ENCODE assay signal across 10 cellular contexts in the genomic region with DNA sequence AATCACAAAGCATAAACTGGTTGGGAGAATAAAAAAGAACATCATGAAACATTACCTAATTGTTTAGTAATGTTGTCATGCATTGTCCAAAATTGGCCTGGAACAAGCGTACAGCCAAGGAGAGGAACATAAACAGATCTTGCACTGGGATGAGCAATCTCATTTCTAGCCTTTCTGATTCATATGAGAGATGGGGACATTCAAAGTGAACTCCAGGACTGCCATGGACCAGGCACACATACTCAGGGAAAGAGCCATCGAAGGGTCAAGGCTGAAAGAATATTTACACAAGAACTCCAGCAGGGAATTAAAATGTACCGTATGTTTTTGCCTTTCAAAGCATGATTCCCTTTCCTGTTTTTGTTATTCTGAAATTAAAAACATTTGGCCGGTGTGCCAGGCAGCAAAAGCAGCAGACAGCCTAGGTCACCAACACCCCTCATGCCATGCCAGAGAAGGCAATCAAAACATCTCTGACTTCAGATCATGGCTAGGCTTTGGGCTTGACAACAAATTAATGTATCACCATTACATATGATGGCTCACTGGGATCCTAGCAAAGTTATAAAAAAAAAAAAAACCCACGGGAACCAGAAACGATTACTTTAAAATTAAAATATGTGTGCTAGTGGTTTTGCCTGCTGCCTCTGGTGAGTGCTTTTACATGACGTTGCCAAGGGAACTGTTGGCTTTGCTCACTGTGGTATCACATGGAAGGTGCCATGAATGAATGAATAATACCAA.
DNase-seq lines count a peak whose midpoint lies in the region; ATAC-seq, FAIRE-seq and TF ChIP-seq lines count a peak whose summit lies in the region.
"Had no signal": no experiment of that assay in that cellular context is flagged by ENCODE, and none has a peak within 500 bp of the region (broad histone marks: within the 10 kb centered on the region; RNA-seq: fewer than 3 reads in every experiment).

No MANE protein-coding gene starts in this region.

- H3K4me1 Mint-ChIP-seq in CD4-positive, alpha-beta T cell (ENCODE audit: low read depth), result peaks cover 19% of the 10 kb centered on the region

- no peaks in the 10 kb centered on the region for H3K9me3 Mint-ChIP-seq in CD4-positive, alpha-beta T cell

- POLR2A ChIA-PET in CD4-positive, alpha-beta T cell (lab: Charles Lee), result no interaction called here

- no peaks in the 10 kb centered on the region for H3K27me3 Mint-ChIP-seq in CD4-positive, alpha-beta T cell

- intact Hi-C loops in left lung (cut with DNase I), result no loop called here
- intact Hi-C loops in CD4-positive, alpha-beta T cell (cut with DNase I, micrococcal nuclease), result no loop called here

- TF ChIP-seq CTCF in coronary artery (IDR thresholded peaks at IDR 0.05) (no peak), left lung (IDR thresholded peaks at IDR 0.05) (no peak)
- TF ChIP-seq CTCF in CD4-positive, alpha-beta T cell (IDR thresholded peaks at IDR 0.05), result no peak

- peak overlapping the region; percentile 14 for H3K4me3 ChIP-seq in coronary artery
- H3K4me3 ChIP-seq in left lung, result no peak overlapping the region
- H3K4me3 ChIP-seq: skin epidermis had no signal

- DNase-seq in M059J (ENCODE audit: low read depth) (peak; percentile 84), coronary artery (ENCODE audit: low spot score) (no peak), left lung (no peak), stromal cell of bone marrow (ENCODE audit: low read depth) (peak; percentile 91), GM19239 (ENCODE audit: insufficient read length, low spot score) (no peak), OCI-M2 (lab: John Stamatoyannopoulos, UW; ENCODE audit: unreplicated experiment) (no peak)
- no peak for DNase-seq in CD4-positive, alpha-beta T cell
- no peak for DNase-seq in stimulated activated CD4-positive, alpha-beta T cell treated with anti-CD3 and anti-CD28 coated beads, Interleukin-4, amount 100 ng/mL, for 4 hours

- H3K27me3 ChIP-seq in left lung, result no peaks in the 10 kb centered on the region
- H3K27me3 ChIP-seq in CD4-positive, alpha-beta T cell (ENCODE audit: control insufficient read depth, insufficient read depth, low read length), result no peaks in the 10 kb centered on the region

- peaks cover 39% of the 10 kb centered on the region for H3K36me3 Mint-ChIP-seq in CD4-positive, alpha-beta T cell (ENCODE audit: low read depth)

- H3K4me1 ChIP-seq in left lung, result peaks cover 8 to 14% of the 10 kb centered on the region in 2 donors

- FAIRE-seq in GM19239 (lab: Jason Lieb, UNC), result no peak
- FAIRE-seq: frontal cortex had no signal

- H3K27ac Mint-ChIP-seq in CD4-positive, alpha-beta T cell, result no peak overlapping the region

- H3K36me3 ChIP-seq in left lung, result no peaks in the 10 kb centered on the region

- no peaks in the 10 kb centered on the region for H3K9me3 ChIP-seq in left lung
- H3K9me3 ChIP-seq in CD4-positive, alpha-beta T cell (ENCODE audit: control insufficient read depth, low read length), result no peaks in the 10 kb centered on the region

- H3K27ac ChIP-seq in coronary artery, result peak overlapping the region; percentile 77 to 87
- H3K27ac ChIP-seq in left lung, result peak overlapping the region; percentile 63 to 68
- H3K27ac ChIP-seq in CD4-positive, alpha-beta T cell (ENCODE audit: low read depth, low read length), result no peak overlapping the region

- H3K4me3 Mint-ChIP-seq in CD4-positive, alpha-beta T cell, result no peak overlapping the region

- CTCF ChIA-PET in CD4-positive, alpha-beta T cell (lab: Charles Lee), result interaction anchor here (1.2 kb wide), 1 partner anchor 31 kb away, joined by 6 read pairs; no protein-coding TSS in a partner anchor

- ATAC-seq in left lung, result peak; percentile 76
- ATAC-seq in CD4-positive, alpha-beta T cell (ENCODE audit: poor library complexity), result no peak

Comparison
In these comparisons a context has a peak if more than half of its experiments do, and no peak if none do; other contexts are left out.
1. DNase-seq: peak in M059J (single experiment) and stromal cell of bone marrow (single experiment); none in coronary artery (single experiment), left lung (0 of 2), CD4-positive, alpha-beta T cell (0 of 10), GM19239 (single experiment), stimulated activated CD4-positive, alpha-beta T cell treated with anti-CD3 and anti-CD28 coated beads, Interleukin-4, amount 100 ng/mL, for 4 hours (0 of 2) and OCI-M2 (single experiment).